In the genomic region with DNA sequence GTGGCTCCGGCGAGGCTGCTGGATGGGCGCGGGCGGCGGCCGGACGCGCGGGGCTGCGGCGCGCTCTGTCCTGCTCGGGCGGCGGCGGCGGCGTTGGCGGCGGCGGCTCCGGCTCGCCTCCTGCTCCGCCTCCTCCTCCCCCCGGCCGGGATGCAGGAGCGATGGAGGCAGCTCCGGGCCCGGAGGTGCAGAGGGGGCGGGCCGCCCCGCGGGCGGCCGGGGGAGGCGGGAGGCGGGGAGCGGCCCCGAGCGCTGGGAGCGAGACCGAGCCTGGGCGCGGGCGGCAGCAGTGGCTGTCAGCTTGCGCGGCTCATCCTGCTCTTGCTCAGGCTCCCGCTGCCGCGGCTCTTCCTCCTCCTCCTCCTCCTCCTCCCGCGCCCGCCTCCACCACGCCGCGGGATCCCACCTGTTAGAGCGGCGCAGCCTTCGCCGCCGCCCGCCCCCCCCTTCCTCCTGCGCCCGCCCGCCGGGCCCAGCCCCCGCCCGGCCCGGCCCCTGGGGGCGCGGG, we compare ENCODE assay signal across 8 cellular contexts. TPM values are rescaled to one million over a fixed set of nuclear protein-coding genes. Genes with fewer than 3 reads are reported as not detected.
A peak's percentile ranks its signal among the peaks of the same experiment; 100 is the strongest.
DNase-seq lines count a peak whose midpoint lies in the region; ATAC-seq lines count a peak whose summit lies in the region.

A gene with protein sequence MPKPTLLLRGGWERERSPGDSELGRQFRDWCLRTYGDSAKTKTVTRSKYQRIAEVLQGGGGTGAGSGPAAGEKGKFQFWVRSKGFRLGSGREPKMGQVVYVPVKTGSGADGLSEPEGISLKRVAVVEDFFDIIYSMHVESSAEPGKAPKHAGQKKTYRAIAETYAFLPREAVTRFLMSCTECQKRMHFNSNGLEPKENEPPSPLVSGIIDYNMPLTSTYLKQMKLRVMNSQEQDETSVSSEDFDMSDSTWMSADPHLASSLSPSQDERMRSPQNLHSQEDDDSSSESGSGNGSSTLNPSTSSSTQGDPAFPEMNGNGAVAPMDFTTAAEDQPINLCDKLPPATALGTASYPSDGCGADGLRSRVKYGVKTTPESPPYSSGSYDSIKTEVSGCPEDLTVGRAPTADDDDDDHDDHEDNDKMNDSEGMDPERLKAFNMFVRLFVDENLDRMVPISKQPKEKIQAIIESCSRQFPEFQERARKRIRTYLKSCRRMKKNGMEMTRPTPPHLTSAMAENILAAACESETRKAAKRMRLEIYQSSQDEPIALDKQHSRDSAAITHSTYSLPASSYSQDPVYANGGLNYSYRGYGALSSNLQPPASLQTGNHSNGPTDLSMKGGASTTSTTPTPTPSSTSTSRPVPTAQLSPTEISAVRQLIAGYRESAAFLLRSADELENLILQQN (minus strand): TSS at position 323 of the 508 bp plus-strand sequence. CDS start 443 bp downstream, outside the sequence.

- H3K4me3 ChIP-seq in subcutaneous abdominal adipose tissue (ENCODE audit: low read depth in 1 of 5, low read length in 5 of 5) = peak within 1 kb of the TSS in 4 of 5 donors; percentile 61 to 74 (median 68)

- H3K27me3 Mint-ChIP-seq in activated CD4-positive, alpha-beta memory T cell treated with anti-CD3 and anti-CD28 coated beads for 36 hours = peaks cover 3% of the 10 kb centered on the region
- no peaks in the 10 kb centered on the region for H3K27me3 Mint-ChIP-seq in effector memory CD8-positive, alpha-beta T cell
- no peaks in the 10 kb centered on the region for H3K27me3 Mint-ChIP-seq in memory B cell

- peaks cover 31% of the 10 kb centered on the region for H3K4me1 Mint-ChIP-seq in activated CD4-positive, alpha-beta memory T cell treated with anti-CD3 and anti-CD28 coated beads for 36 hours (ENCODE audit: low read depth)
- peaks cover 37 to 39% of the 10 kb centered on the region in 2 donors for H3K4me1 Mint-ChIP-seq in effector memory CD8-positive, alpha-beta T cell (ENCODE audit: low read depth in 2 of 2)
- peaks cover 24% of the 10 kb centered on the region for H3K4me1 Mint-ChIP-seq in memory B cell

- H3K27me3 ChIP-seq in subcutaneous abdominal adipose tissue (ENCODE audit: control insufficient read depth in 5 of 5, insufficient read depth in 4 of 5, low read length in 5 of 5) = peaks cover 13 to 27% (median 21%) of the 10 kb centered on the region in 5 donors

- ATAC-seq in effector memory CD8-positive, alpha-beta T cell (replicated peaks) = peak; percentile 40
- ATAC-seq in memory B cell (ENCODE audit: low read depth) (peak; percentile 20), GM21367 (IDR thresholded peaks at IDR 0.05; ENCODE audit: unreplicated experiment) (no peak), HG03565 (IDR thresholded peaks at IDR 0.05; ENCODE audit: unreplicated experiment) (no peak)

- DNase-seq in GM03348 (ENCODE audit: low spot score) (peak; percentile 65), NCI-H1105 (lab: John Stamatoyannopoulos, UW) (peak; percentile 14), memory B cell (ENCODE audit: low spot score in 2 of 2) (no peak)
- DNase-seq in activated CD4-positive, alpha-beta memory T cell treated with anti-CD3 and anti-CD28 coated beads for 36 hours = peak; percentile 58
- DNase-seq in effector memory CD8-positive, alpha-beta T cell = peak; percentile 12 to 24 (median 16)

- no peaks in the 10 kb centered on the region for H3K36me3 ChIP-seq in subcutaneous abdominal adipose tissue (ENCODE audit: control insufficient read depth in 5 of 5, insufficient read depth in 5 of 5, low read length in 5 of 5)

- no peaks in the 10 kb centered on the region for H3K9me3 Mint-ChIP-seq in activated CD4-positive, alpha-beta memory T cell treated with anti-CD3 and anti-CD28 coated beads for 36 hours
- no peaks in the 10 kb centered on the region for H3K9me3 Mint-ChIP-seq in effector memory CD8-positive, alpha-beta T cell
- H3K9me3 Mint-ChIP-seq in memory B cell = no peaks in the 10 kb centered on the region

- POLR2A ChIA-PET in activated CD4-positive, alpha-beta memory T cell treated with anti-CD3 and anti-CD28 coated beads for 36 hours (lab: Charles Lee) = interaction anchor here (1.2 to 1.4 kb wide), 2 partner anchors 48 to 51 kb away, joined by 3 read pairs; no protein-coding TSS in a partner anchor

- intact Hi-C loops in activated CD4-positive, alpha-beta memory T cell treated with anti-CD3 and anti-CD28 coated beads for 36 hours (cut with micrococcal nuclease) = loop anchor here (1.0 kb wide), 1 partner anchor 49 kb away; no protein-coding TSS in a partner anchor

- H3K27ac ChIP-seq in subcutaneous abdominal adipose tissue (ENCODE audit: low read depth, low read length) = no peak within 1 kb of the TSS

- no peaks in the 10 kb centered on the region for H3K9me3 ChIP-seq in subcutaneous abdominal adipose tissue (ENCODE audit: control insufficient read depth in 5 of 5, low read length in 5 of 5)

- no peaks in the 10 kb centered on the region for H3K36me3 Mint-ChIP-seq in activated CD4-positive, alpha-beta memory T cell treated with anti-CD3 and anti-CD28 coated beads for 36 hours
- peaks cover 19% of the 10 kb centered on the region for H3K36me3 Mint-ChIP-seq in effector memory CD8-positive, alpha-beta T cell (ENCODE audit: insufficient read depth)
- H3K36me3 Mint-ChIP-seq in memory B cell = no peaks in the 10 kb centered on the region

- peaks cover 0 to 14% (median 5%) of the 10 kb centered on the region in 5 donors for H3K4me1 ChIP-seq in subcutaneous abdominal adipose tissue (ENCODE audit: control insufficient read depth in 5 of 5, insufficient read depth in 5 of 5, low read length in 5 of 5)

- H3K27ac Mint-ChIP-seq in activated CD4-positive, alpha-beta memory T cell treated with anti-CD3 and anti-CD28 coated beads for 36 hours = peak within 1 kb of the TSS; percentile 56
- H3K27ac Mint-ChIP-seq in effector memory CD8-positive, alpha-beta T cell = peak within 1 kb of the TSS; percentile 86 to 90
- H3K27ac Mint-ChIP-seq in memory B cell = peak within 1 kb of the TSS; percentile 78

- CTCF ChIA-PET in activated CD4-positive, alpha-beta memory T cell treated with anti-CD3 and anti-CD28 coated beads for 36 hours (lab: Charles Lee) = interaction anchor here (1.3 to 1.6 kb wide), 2 partner anchors 46 to 63 kb away, joined by 4 read pairs; no protein-coding TSS in a partner anchor

- no peak within 1 kb of the TSS for H3K9ac ChIP-seq in subcutaneous abdominal adipose tissue (ENCODE audit: low read length in 5 of 5)

- peak within 1 kb of the TSS; percentile 78 for H3K4me3 Mint-ChIP-seq in activated CD4-positive, alpha-beta memory T cell treated with anti-CD3 and anti-CD28 coated beads for 36 hours
- peak within 1 kb of the TSS; percentile 90 for H3K4me3 Mint-ChIP-seq in effector memory CD8-positive, alpha-beta T cell
- peak within 1 kb of the TSS; percentile 87 for H3K4me3 Mint-ChIP-seq in memory B cell

RNA-seq across cellular contexts. Expression of the gene that starts here (rescaled TPM):
- 10 to 100 TPM; 21.8 to 22.1 TPM for total RNA-seq in activated CD4-positive, alpha-beta memory T cell treated with anti-CD3 and anti-CD28 coated beads for 36 hours

Comparison
In these comparisons a context has a peak if more than half of its experiments do, and no peak if none do; other contexts are left out.
1. DNase-seq: peak in GM03348 (single experiment), NCI-H1105 (single experiment), activated CD4-positive, alpha-beta memory T cell treated with anti-CD3 and anti-CD28 coated beads for 36 hours (single experiment) and effector memory CD8-positive, alpha-beta T cell (3 of 3); none in memory B cell (0 of 2).
2. ATAC-seq: peak in effector memory CD8-positive, alpha-beta T cell (single experiment) and memory B cell (single experiment); none in GM21367 (single experiment) and HG03565 (single experiment).
3. Peak in every context shown above with its lines, with median percentiles within 50 percentile points of each other: H3K27ac Mint-ChIP-seq and H3K4me3 Mint-ChIP-seq.